ENCODE assay signal across 9 cellular contexts in the genomic region with DNA sequence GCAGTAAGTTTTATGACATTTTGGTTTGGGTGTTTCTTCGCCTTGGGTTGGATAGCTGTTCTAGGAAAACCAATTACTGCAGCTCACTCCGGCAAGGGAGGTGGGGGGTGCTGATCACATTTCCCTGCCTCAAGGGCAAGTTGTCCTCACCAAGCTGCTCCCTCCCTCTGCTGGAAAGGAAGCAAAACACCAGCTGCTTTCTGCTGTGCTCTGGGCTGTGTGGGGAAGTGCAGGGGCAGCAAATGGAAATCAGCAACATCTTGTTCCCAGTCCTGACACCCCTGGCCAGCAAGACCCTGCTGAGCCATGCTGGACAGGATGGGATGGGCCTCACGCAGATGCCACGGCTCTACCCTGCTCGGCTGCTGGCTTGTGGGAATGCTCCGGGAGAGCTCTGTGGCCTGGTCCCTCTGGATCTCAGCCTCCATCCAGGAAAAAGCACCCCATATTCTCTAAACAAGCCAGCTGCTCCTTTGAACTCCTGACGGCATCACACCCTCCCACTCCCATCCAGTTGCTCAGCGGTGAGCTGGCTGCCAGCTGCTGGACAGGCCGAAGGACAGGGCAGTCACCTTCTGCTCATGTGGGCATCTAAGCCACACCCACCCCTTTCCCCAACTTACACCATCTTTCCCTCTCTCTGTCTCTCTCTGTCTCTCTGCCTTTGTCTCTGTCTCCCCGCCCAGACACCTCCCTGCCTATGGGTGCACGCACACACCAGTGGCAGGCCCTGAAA. TPM values are rescaled to one million over a fixed set of nuclear protein-coding genes. Genes with fewer than 3 reads are reported as not detected.
DNase-seq lines count a peak whose midpoint lies in the region; ATAC-seq, FAIRE-seq and TF ChIP-seq lines count a peak whose summit lies in the region.
"Had no signal": no experiment of that assay in that cellular context is flagged by ENCODE, and none has a peak within 500 bp of the region (broad histone marks: within the 10 kb centered on the region; RNA-seq: fewer than 3 reads in every experiment).

No MANE protein-coding gene starts in this region.

- peak; percentile 48; the same call in 1 of the 2 replicates for TF ChIP-seq RAD21 in HepG2 (CRISPR knock-in tag; IDR thresholded peaks at IDR 0.05)

- H2AFZ ChIP-seq in HepG2 (ENCODE audit: low read length) = no peak overlapping the region

- peak; percentile 12 for FAIRE-seq in HepG2 (lab: Jason Lieb, UNC)

- H3K27me3 Mint-ChIP-seq in immature natural killer cell (ENCODE audit: low read depth in 3 of 3) = peaks cover 7 to 28% (median 26%) of the 10 kb centered on the region in 3 donors

- in situ Hi-C loops in KBM-7 (cut with MboI; ENCODE audit: low pct_unique_long_range_greater_than_20kb, low sequenced_read_pairs) (loop anchor here (25.0 kb wide), 1 partner anchor 194 kb away; the partner anchor contains the start of genes EXOC3L4 and LBHD2), T47D (cut with HindIII; ENCODE audit: low pct_unique_long_range_greater_than_20kb, low sequenced_read_pairs) (no loop called here), HepG2 (cut with HindIII; ENCODE audit: extremely low pct_ligation_motif_present, low pct_unique_long_range_greater_than_20kb) (no loop called here)

- TF ChIP-seq EP300 in HepG2 (IDR thresholded peaks at IDR 0.05; ENCODE audit: low read depth in 2 of 2, low read length in 2 of 2) (no peak), HepG2 (CRISPR knock-in tag; IDR thresholded peaks at IDR 0.05; ENCODE audit: borderline replicate concordance) (no peak)

- H3K9me3 ChIP-seq in AG04450 (ENCODE audit: control insufficient read depth, insufficient read depth, low read length) (peaks cover 12% of the 10 kb centered on the region), HepG2 (ENCODE audit: low read length) (no peaks in the 10 kb centered on the region), prostate gland (no peaks in the 10 kb centered on the region)

- peak overlapping the region; percentile 8; the same call in 1 of the 2 replicates for H3K9ac ChIP-seq in HepG2 (ENCODE audit: insufficient read depth, low read depth, low read length)

- TF ChIP-seq POLR2A in HepG2 (IDR thresholded peaks at IDR 0.05; ENCODE audit: insufficient read depth in 1 of 2, low read depth in 2 of 2, low read length in 2 of 2) (no peak), prostate gland (IDR thresholded peaks at IDR 0.05) (no peak)

- H3K27ac Mint-ChIP-seq in immature natural killer cell = no peak overlapping the region
- H3K27ac Mint-ChIP-seq: naive B cell had no signal

- intact Hi-C loops in HepG2 (cut with micrococcal nuclease; ENCODE audit: unreplicated experiment) = no loop called here
- intact Hi-C loops in prostate gland (cut with DNase I) = no loop called here

- H3K4me3 ChIP-seq in AG04450 (ENCODE audit: low read depth, low read length) = no peak overlapping the region
- H3K4me3 ChIP-seq in HepG2 (replicated peaks in 1 of 3; ENCODE audit: insufficient read depth in 1 of 3, low read depth in 2 of 3, low read length in 3 of 3) = no peak overlapping the region
- no peak overlapping the region for H3K4me3 ChIP-seq in prostate gland

- H3K27me3 ChIP-seq in AG04450 (ENCODE audit: control insufficient read depth, insufficient read depth, low read length) = peaks cover 36% of the 10 kb centered on the region
- peaks cover 1 to 3% of the 10 kb centered on the region in 2 experiments; a peak in 2 of 5 replicates for H3K27me3 ChIP-seq in HepG2 (ENCODE audit: control insufficient read depth in 1 of 2, insufficient read depth in 2 of 2, low read length in 2 of 2)
- no peaks in the 10 kb centered on the region for H3K27me3 ChIP-seq in prostate gland (replicated peaks; ENCODE audit: insufficient read depth)

- no peak overlapping the region for H3K4me3 Mint-ChIP-seq in immature natural killer cell

- H3K4me1 Mint-ChIP-seq in immature natural killer cell = no peaks in the 10 kb centered on the region

- H3K36me3 ChIP-seq in HepG2 (replicated peaks in 1 of 2; ENCODE audit: control insufficient read depth in 1 of 2, insufficient read depth in 2 of 2, low read length in 2 of 2) (no peaks in the 10 kb centered on the region), prostate gland (no peaks in the 10 kb centered on the region)

- no peaks in the 10 kb centered on the region for H3K36me3 Mint-ChIP-seq in immature natural killer cell
- H3K36me3 Mint-ChIP-seq: naive B cell had no signal

- BruUV-seq in HepG2 (replicated peaks; lab: Mats Ljungman, UMichigan) = no TSS peak

- POLR2A ChIA-PET in AG04450 (lab: Yijun Ruan, JAX) (interaction anchor here (0.6 kb wide), 1 partner anchor 93 kb away, joined by 13 read pairs; no protein-coding TSS in a partner anchor), HepG2 (lab: Yijun Ruan, JAX) (interaction anchor here (2.1 kb wide), 1 partner anchor 36 kb away, joined by 6 read pairs; no protein-coding TSS in a partner anchor)

- H3K9me3 Mint-ChIP-seq in immature natural killer cell = no peaks in the 10 kb centered on the region

- 44% methylated on average over 6 of the region's 11 CpGs for WGBS in HepG2 (ENCODE audit: low lambda C conversion rate)
- 73% methylated on average over 11 of the region's 11 CpGs for WGBS in prostate gland

- DNase-seq in AG04450 (ENCODE audit: low read depth, low spot score) (no peak), KBM-7 (peak; percentile 62), T47D (ENCODE audit: low read depth in 1 of 2, low spot score in 1 of 2) (peak; percentile 87 to 94), HepG2 (ENCODE audit: low spot score) (peak; percentile 49), immature natural killer cell (no peak), DMS79 treated with DMSO at 0.1 percent for 48 hours (lab: John Stamatoyannopoulos, UW) (no peak), D341Med (ENCODE audit: low spot score) (no peak), prostate gland (ENCODE audit: low spot score) (no peak)
- DNase-seq: naive B cell had no signal

- CTCF ChIA-PET in AG04450 (lab: Charles Lee) (interaction anchor here (0.6 to 2.4 kb wide), 13 partner anchors 10 to 259 kb away, joined by 3 to 49 read pairs (median 4); no protein-coding TSS in a partner anchor), HepG2 (lab: Yijun Ruan, JAX; ENCODE audit: low intra/inter-chr PET ratio, low total read pairs) (interaction anchor here (1.1 kb wide), 1 partner anchor 155 kb away, joined by 4 read pairs; no protein-coding TSS in a partner anchor)

- H3K4me1 ChIP-seq in HepG2 (ENCODE audit: insufficient read depth, low read length) (peaks cover 29% of the 10 kb centered on the region), prostate gland (replicated peaks) (no peaks in the 10 kb centered on the region)

- H3K4me2 ChIP-seq in HepG2 (ENCODE audit: low read depth, low read length) = no peak overlapping the region

- H3K27ac ChIP-seq in AG04450 (ENCODE audit: low read depth, low read length) = no peak overlapping the region
- no peak overlapping the region for H3K27ac ChIP-seq in HepG2 (ENCODE audit: extremely low read length, insufficient read depth, low read length)
- no peak overlapping the region for H3K27ac ChIP-seq in prostate gland

- no peaks in the 10 kb centered on the region for H4K20me1 ChIP-seq in HepG2 (ENCODE audit: insufficient read depth, low read length)

- peak; percentile 86 for ATAC-seq in HepG2

- no peaks in the 10 kb centered on the region for H3K79me2 ChIP-seq in HepG2 (ENCODE audit: insufficient read depth, low read length)

- TF ChIP-seq CTCF in AG04450 (IDR thresholded peaks at IDR 0.05; ENCODE audit: low read depth, low read length) (peak; percentile 66), HepG2 (CRISPR knock-in tag; IDR thresholded peaks at IDR 0.05) (peak; percentile 73), prostate gland (IDR thresholded peaks at IDR 0.05) (peak in 2 of 4 experiments; percentile 40 to 61)

TF ChIP-seq in HepG2, 621 proteins besides CTCF, POLR2A, EP300 and RAD21 (continues in another document):
- TF ChIP-seq ZNF292 (CRISPR knock-in tag; IDR thresholded peaks at IDR 0.05; ENCODE audit: borderline replicate concordance, low read depth) (no peak), MATR3 (CRISPR knock-in tag; IDR thresholded peaks at IDR 0.05) (no peak), ATRX (CRISPR knock-in tag; IDR thresholded peaks at IDR 0.05; ENCODE audit: borderline replicate concordance) (no peak), ZNF138 (CRISPR knock-in tag; IDR thresholded peaks at IDR 0.05; ENCODE audit: low read depth) (no peak), CEBPB (IDR thresholded peaks at IDR 0.05; ENCODE audit: borderline replicate concordance, low read depth, low read length) (no peak)
- TF ChIP-seq, protein P1, sequence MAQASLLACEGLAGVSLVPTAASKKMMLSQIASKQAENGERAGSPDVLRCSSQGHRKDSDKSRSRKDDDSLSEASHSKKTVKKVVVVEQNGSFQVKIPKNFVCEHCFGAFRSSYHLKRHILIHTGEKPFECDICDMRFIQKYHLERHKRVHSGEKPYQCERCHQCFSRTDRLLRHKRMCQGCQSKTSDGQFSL (CRISPR knock-in tag; IDR thresholded peaks at IDR 0.05) = peak; percentile 88

RNA-seq across cellular contexts. Expression of gene EIF5, which starts 52.4 kb away (rescaled TPM):
- polyA plus RNA-seq in AG04450 (2011; rRNA removed) (365 and 477 TPM in 2 replicates), HepG2 (2011; rRNA removed) (147 and 189 TPM in 2 replicates), immature natural killer cell (100 to 1,000 TPM; 348 to 443 (median 414) TPM)
- 177 and 257 TPM in 2 replicates for polyA minus RNA-seq in AG04450 (2011; rRNA and poly(A)+ RNA removed)
- total RNA-seq in HepG2 (2016; rRNA removed; fragmentation: Illumina TruSeq; extraction: Trizol) (281 and 333 TPM in 2 replicates), prostate gland (100 to 1,000 TPM; 205 to 268 TPM)
- total RNA-seq in HepG2 (2016; cell fraction: cytosol; rRNA removed; fragmentation: Illumina TruSeq; extraction: Trizol; ENCODE audit: low read depth) = 57.6 and 59.2 TPM in 2 replicates
- total RNA-seq in HepG2 (2016; cell fraction: insoluble cytoplasmic fraction; rRNA removed; fragmentation: Illumina TruSeq; extraction: Trizol) = 289 and 316 TPM in 2 replicates
- 131 and 147 TPM in 2 replicates for total RNA-seq in HepG2 (2016; cell fraction: membrane; rRNA removed; fragmentation: Illumina TruSeq; extraction: Trizol)
- total RNA-seq in HepG2 (2016; cell fraction: nucleus; rRNA removed; fragmentation: Illumina TruSeq; extraction: Trizol) = 180 TPM in 2 replicates
- 98.3 and 109 TPM in 2 replicates for polyA plus RNA-seq in HepG2 (2011; cell fraction: cytosol; rRNA removed)
- polyA plus RNA-seq in HepG2 (2011; cell fraction: nucleus; rRNA removed) = 192 and 267 TPM in 2 replicates
- polyA plus RNA-seq in HepG2 (2012) = 226 and 227 TPM in 2 replicates
- polyA plus RNA-seq in HepG2 (2016; cell fraction: cytosol; fragmentation: Illumina TruSeq; extraction: Trizol; ENCODE audit: low read depth) = 34.1 and 47.0 TPM in 2 replicates
- 286 and 291 TPM in 2 replicates for polyA plus RNA-seq in HepG2 (2016; cell fraction: insoluble cytoplasmic fraction; fragmentation: Illumina TruSeq; extraction: Trizol; ENCODE audit: low read depth)
- 74.1 and 96.9 TPM in 2 replicates for polyA plus RNA-seq in HepG2 (2016; cell fraction: membrane; fragmentation: Illumina TruSeq; extraction: Trizol; ENCODE audit: low read depth)
- 188 and 207 TPM in 2 replicates for polyA plus RNA-seq in HepG2 (2016; cell fraction: nucleus; fragmentation: Illumina TruSeq; extraction: Trizol; ENCODE audit: insufficient read depth, low read depth)
- polyA minus RNA-seq in HepG2 (2011; rRNA and poly(A)+ RNA removed; ENCODE audit: low replicate concordance) = 81.5 and 123 TPM in 2 replicates
- polyA minus RNA-seq in HepG2 (2011; cell fraction: cytosol; rRNA and poly(A)+ RNA removed) = 55.8 and 65.8 TPM in 2 replicates
- 331 and 439 TPM in 2 replicates for polyA minus RNA-seq in HepG2 (2011; cell fraction: nucleus; rRNA and poly(A)+ RNA removed)

Comparison
In these comparisons a context has a peak if more than half of its experiments do, and no peak if none do; other contexts are left out.
1. DNase-seq: peak in KBM-7 (single experiment), T47D (2 of 2) and HepG2 (single experiment); none in AG04450 (single experiment), immature natural killer cell (0 of 3), DMS79 treated with DMSO at 0.1 percent for 48 hours (single experiment), D341Med (single experiment) and prostate gland (single experiment).